Comparison of ENCODE assay signal across 1 cellular context in the genomic region with DNA sequence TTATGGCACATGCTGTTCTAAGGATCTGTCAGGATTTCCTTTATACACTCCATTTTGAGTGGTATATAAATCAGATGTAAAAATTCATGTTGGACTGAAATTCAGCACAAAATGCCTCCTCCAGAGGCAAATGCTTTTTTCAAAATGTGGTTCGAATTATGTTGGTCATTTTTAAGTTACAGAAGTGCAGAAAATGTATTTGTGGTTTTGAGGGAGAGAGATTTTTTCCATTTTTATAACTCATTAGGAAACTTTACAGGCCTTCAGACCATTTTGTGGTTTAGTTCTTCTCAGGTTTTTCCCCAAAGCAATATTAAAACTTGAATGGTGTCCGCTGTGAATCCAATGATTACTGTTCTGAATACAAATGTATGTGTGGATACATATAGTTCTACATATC.
TF ChIP-seq lines count a peak whose summit lies in the region.

No MANE protein-coding gene starts in this region.

TF ChIP-seq in GM23338, 12 proteins besides CTCF, POLR2A, EP300 and RAD21 (continued from another document):
- TF ChIP-seq, protein P1, sequence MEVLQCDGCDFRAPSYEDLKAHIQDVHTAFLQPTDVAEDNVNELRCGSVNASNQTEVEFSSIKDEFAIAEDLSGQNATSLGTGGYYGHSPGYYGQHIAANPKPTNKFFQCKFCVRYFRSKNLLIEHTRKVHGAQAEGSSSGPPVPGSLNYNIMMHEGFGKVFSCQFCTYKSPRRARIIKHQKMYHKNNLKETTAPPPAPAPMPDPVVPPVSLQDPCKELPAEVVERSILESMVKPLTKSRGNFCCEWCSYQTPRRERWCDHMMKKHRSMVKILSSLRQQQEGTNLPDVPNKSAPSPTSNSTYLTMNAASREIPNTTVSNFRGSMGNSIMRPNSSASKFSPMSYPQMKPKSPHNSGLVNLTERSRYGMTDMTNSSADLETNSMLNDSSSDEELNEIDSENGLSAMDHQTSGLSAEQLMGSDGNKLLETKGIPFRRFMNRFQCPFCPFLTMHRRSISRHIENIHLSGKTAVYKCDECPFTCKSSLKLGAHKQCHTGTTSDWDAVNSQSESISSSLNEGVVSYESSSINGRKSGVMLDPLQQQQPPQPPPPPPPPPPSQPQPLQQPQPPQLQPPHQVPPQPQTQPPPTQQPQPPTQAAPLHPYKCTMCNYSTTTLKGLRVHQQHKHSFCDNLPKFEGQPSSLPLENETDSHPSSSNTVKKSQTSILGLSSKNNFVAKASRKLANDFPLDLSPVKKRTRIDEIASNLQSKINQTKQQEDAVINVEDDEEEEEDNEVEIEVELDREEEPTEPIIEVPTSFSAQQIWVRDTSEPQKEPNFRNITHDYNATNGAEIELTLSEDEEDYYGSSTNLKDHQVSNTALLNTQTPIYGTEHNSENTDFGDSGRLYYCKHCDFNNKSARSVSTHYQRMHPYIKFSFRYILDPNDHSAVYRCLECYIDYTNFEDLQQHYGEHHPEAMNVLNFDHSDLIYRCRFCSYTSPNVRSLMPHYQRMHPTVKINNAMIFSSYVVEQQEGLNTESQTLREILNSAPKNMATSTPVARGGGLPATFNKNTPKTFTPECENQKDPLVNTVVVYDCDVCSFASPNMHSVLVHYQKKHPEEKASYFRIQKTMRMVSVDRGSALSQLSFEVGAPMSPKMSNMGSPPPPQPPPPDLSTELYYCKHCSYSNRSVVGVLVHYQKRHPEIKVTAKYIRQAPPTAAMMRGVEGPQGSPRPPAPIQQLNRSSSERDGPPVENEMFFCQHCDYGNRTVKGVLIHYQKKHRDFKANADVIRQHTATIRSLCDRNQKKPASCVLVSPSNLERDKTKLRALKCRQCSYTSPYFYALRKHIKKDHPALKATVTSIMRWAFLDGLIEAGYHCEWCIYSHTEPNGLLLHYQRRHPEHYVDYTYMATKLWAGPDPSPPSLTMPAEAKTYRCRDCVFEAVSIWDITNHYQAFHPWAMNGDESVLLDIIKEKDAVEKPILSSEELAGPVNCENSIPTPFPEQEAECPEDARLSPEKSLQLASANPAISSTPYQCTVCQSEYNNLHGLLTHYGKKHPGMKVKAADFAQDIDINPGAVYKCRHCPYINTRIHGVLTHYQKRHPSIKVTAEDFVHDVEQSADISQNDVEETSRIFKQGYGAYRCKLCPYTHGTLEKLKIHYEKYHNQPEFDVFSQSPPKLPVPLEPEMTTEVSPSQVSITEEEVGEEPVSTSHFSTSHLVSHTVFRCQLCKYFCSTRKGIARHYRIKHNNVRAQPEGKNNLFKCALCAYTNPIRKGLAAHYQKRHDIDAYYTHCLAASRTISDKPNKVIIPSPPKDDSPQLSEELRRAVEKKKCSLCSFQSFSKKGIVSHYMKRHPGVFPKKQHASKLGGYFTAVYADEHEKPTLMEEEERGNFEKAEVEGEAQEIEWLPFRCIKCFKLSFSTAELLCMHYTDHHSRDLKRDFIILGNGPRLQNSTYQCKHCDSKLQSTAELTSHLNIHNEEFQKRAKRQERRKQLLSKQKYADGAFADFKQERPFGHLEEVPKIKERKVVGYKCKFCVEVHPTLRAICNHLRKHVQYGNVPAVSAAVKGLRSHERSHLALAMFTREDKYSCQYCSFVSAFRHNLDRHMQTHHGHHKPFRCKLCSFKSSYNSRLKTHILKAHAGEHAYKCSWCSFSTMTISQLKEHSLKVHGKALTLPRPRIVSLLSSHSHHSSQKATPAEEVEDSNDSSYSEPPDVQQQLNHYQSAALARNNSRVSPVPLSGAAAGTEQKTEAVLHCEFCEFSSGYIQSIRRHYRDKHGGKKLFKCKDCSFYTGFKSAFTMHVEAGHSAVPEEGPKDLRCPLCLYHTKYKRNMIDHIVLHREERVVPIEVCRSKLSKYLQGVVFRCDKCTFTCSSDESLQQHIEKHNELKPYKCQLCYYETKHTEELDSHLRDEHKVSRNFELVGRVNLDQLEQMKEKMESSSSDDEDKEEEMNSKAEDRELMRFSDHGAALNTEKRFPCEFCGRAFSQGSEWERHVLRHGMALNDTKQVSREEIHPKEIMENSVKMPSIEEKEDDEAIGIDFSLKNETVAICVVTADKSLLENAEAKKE (CRISPR knock-in tag; IDR thresholded peaks at IDR 0.05) = no peak
- TF ChIP-seq, protein P2, sequence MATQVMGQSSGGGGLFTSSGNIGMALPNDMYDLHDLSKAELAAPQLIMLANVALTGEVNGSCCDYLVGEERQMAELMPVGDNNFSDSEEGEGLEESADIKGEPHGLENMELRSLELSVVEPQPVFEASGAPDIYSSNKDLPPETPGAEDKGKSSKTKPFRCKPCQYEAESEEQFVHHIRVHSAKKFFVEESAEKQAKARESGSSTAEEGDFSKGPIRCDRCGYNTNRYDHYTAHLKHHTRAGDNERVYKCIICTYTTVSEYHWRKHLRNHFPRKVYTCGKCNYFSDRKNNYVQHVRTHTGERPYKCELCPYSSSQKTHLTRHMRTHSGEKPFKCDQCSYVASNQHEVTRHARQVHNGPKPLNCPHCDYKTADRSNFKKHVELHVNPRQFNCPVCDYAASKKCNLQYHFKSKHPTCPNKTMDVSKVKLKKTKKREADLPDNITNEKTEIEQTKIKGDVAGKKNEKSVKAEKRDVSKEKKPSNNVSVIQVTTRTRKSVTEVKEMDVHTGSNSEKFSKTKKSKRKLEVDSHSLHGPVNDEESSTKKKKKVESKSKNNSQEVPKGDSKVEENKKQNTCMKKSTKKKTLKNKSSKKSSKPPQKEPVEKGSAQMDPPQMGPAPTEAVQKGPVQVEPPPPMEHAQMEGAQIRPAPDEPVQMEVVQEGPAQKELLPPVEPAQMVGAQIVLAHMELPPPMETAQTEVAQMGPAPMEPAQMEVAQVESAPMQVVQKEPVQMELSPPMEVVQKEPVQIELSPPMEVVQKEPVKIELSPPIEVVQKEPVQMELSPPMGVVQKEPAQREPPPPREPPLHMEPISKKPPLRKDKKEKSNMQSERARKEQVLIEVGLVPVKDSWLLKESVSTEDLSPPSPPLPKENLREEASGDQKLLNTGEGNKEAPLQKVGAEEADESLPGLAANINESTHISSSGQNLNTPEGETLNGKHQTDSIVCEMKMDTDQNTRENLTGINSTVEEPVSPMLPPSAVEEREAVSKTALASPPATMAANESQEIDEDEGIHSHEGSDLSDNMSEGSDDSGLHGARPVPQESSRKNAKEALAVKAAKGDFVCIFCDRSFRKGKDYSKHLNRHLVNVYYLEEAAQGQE (IDR thresholded peaks at IDR 0.05; ENCODE audit: unreplicated experiment) = no peak
- TF ChIP-seq EZH2phosphoT487 (IDR thresholded peaks at IDR 0.05; ENCODE audit: unreplicated experiment) (no peak), JUNB (IDR thresholded peaks at IDR 0.05; ENCODE audit: unreplicated experiment) (no peak)
